In genomic region chr9:120902286-120902685, GRCh38 we compare ENCODE assay signal across 1 cellular context.
TF ChIP-seq lines count a peak whose summit lies in the region.

No MANE protein-coding gene starts in this region.

TF ChIP-seq in SK-N-SH treated with all-trans-retinoic acid at 6 μM for 48 hours, 23 proteins besides CTCF, POLR2A, EP300 and RAD21 (continued from another document):
- TF ChIP-seq CSRNP3 (CRISPR knock-in tag; IDR thresholded peaks at IDR 0.05) = no peak
